Comparison of ENCODE assay signal across 8 cellular contexts in genomic region chr16:14486520-14487303, GRCh38.
DNase-seq lines count a peak whose midpoint lies in the region; ATAC-seq and TF ChIP-seq lines count a peak whose summit lies in the region.

No MANE protein-coding gene starts in this region.

- peak overlapping the region; percentile 14 to 22 for H3K27ac ChIP-seq in ascending aorta
- H3K27ac ChIP-seq in heart right ventricle = peak overlapping the region; percentile 69 to 89 (median 79)

- no peak overlapping the region for H3K27ac Mint-ChIP-seq in T-helper 17 cell
- no peak overlapping the region for H3K27ac Mint-ChIP-seq in activated T-helper 17 cell treated with anti-CD3 and anti-CD28 coated beads, Interleukin-2, amount 50 U/mL, for 72 hours

- H3K9me3 ChIP-seq in ascending aorta = no peaks in the 10 kb centered on the region
- no peaks in the 10 kb centered on the region for H3K9me3 ChIP-seq in heart right ventricle
- H3K9me3 ChIP-seq in T-helper 17 cell (ENCODE audit: control insufficient read depth, low read length, poor library complexity, severe bottlenecking) = no peaks in the 10 kb centered on the region

- POLR2A ChIA-PET in BJ (lab: Charles Lee) = interaction anchor here (0.5 kb wide), 1 partner anchor 108 kb away, joined by 3 read pairs; no protein-coding TSS in a partner anchor

- DNase-seq in BJ (ENCODE audit: low read depth) (peak; percentile 85), NCI-H1048 (lab: John Stamatoyannopoulos, UW) (peak; percentile 26), ascending aorta (ENCODE audit: low spot score in 2 of 2) (peak; percentile 46 to 91), heart right ventricle (peak; percentile 53 to 87), pulmonary artery endothelial cell (ENCODE audit: low read depth, low spot score) (peak; percentile 71), T-helper 17 cell (no peak)
- DNase-seq in activated CD4-positive, alpha-beta T cell treated with anti-CD3 and anti-CD28 coated beads for 4 hours = no peak

- TF ChIP-seq CTCF in BJ (IDR thresholded peaks at IDR 0.05; ENCODE audit: insufficient read depth, low read depth, low read length) (no peak), ascending aorta (IDR thresholded peaks at IDR 0.05) (peak in 1 of 3 experiments; percentile 17), heart right ventricle (IDR thresholded peaks at IDR 0.05) (no peak)

- intact Hi-C loops in ascending aorta (cut with DNase I) = loop anchor here (1.0 to 5.0 kb wide), 4 partner anchors 16 to 179 kb away; no protein-coding TSS in a partner anchor
- intact Hi-C loops in heart right ventricle (cut with DNase I) = loop anchor here in 4 of 10 donors (2.0 to 5.0 kb wide), 4 partner anchors 40 to 186 kb away; no protein-coding TSS in a partner anchor

- peaks cover 3 to 16% of the 10 kb centered on the region in 2 donors for H3K4me1 ChIP-seq in ascending aorta
- peaks cover 0 to 57% (median 32%) of the 10 kb centered on the region in 9 donors for H3K4me1 ChIP-seq in heart right ventricle

- H3K36me3 Mint-ChIP-seq in T-helper 17 cell (ENCODE audit: low read depth) = peaks cover 5% of the 10 kb centered on the region
- peaks cover 29% of the 10 kb centered on the region for H3K36me3 Mint-ChIP-seq in activated T-helper 17 cell treated with anti-CD3 and anti-CD28 coated beads, Interleukin-2, amount 50 U/mL, for 72 hours (ENCODE audit: low read depth)

- peaks cover 4% of the 10 kb centered on the region for H3K36me3 ChIP-seq in BJ (ENCODE audit: control insufficient read depth, insufficient read depth, low read length)
- peaks cover 0 to 6% of the 10 kb centered on the region in 2 donors for H3K36me3 ChIP-seq in ascending aorta
- H3K36me3 ChIP-seq in heart right ventricle = peaks cover 0 to 17% (median 3%) of the 10 kb centered on the region in 9 donors

- H3K27me3 ChIP-seq in BJ (ENCODE audit: control insufficient read depth, insufficient read depth, low read length) (no peaks in the 10 kb centered on the region), ascending aorta (no peaks in the 10 kb centered on the region), heart right ventricle (no peaks in the 10 kb centered on the region)

- peaks cover 14% of the 10 kb centered on the region for H3K4me1 Mint-ChIP-seq in T-helper 17 cell
- H3K4me1 Mint-ChIP-seq in activated T-helper 17 cell treated with anti-CD3 and anti-CD28 coated beads, Interleukin-2, amount 50 U/mL, for 72 hours = peaks cover 8% of the 10 kb centered on the region

- no peak overlapping the region for H3K4me3 Mint-ChIP-seq in T-helper 17 cell
- H3K4me3 Mint-ChIP-seq in activated T-helper 17 cell treated with anti-CD3 and anti-CD28 coated beads, Interleukin-2, amount 50 U/mL, for 72 hours = no peak overlapping the region

- CTCF ChIA-PET in BJ (lab: Yijun Ruan, JAX) = interaction anchor here (0.7 to 1.5 kb wide), 5 partner anchors 16 to 154 kb away, joined by 3 read pairs; no protein-coding TSS in a partner anchor

- 6 to 14% methylated on average over 20 of the region's 20 CpGs for WGBS in heart right ventricle, 2 donors

- H3K4me3 ChIP-seq in BJ (ENCODE audit: low read depth, low read length) (peak overlapping the region; percentile 23), ascending aorta (peak overlapping the region; percentile 31 to 33), heart right ventricle (peak overlapping the region in 9 of 10 donors; percentile 29 to 52 (median 48))

- H3K27me3 Mint-ChIP-seq in T-helper 17 cell = no peaks in the 10 kb centered on the region
- H3K27me3 Mint-ChIP-seq in activated T-helper 17 cell treated with anti-CD3 and anti-CD28 coated beads, Interleukin-2, amount 50 U/mL, for 72 hours = no peaks in the 10 kb centered on the region

- H3K9me3 Mint-ChIP-seq in activated T-helper 17 cell treated with anti-CD3 and anti-CD28 coated beads, Interleukin-2, amount 50 U/mL, for 72 hours = no peaks in the 10 kb centered on the region

- ATAC-seq in heart right ventricle (peak; percentile 85 to 89 (median 86)), T-helper 17 cell (no peak)
- ATAC-seq in activated T-helper 17 cell treated with anti-CD3 and anti-CD28 coated beads, Interleukin-2, amount 50 U/mL, for 72 hours (replicated peaks) = no peak

Comparison
In these comparisons a context has a peak if more than half of its experiments do, and no peak if none do; other contexts are left out.
1. DNase-seq: peak in BJ (single experiment), NCI-H1048 (single experiment), ascending aorta (2 of 2), heart right ventricle (2 of 2) and pulmonary artery endothelial cell (single experiment); none in T-helper 17 cell (0 of 3) and activated CD4-positive, alpha-beta T cell treated with anti-CD3 and anti-CD28 coated beads for 4 hours (0 of 2).
2. ATAC-seq: peak in heart right ventricle (8 of 8); none in T-helper 17 cell (single experiment) and activated T-helper 17 cell treated with anti-CD3 and anti-CD28 coated beads, Interleukin-2, amount 50 U/mL, for 72 hours (single experiment).
3. Peak in every context shown above with its lines, with median percentiles within 50 percentile points of each other: H3K4me3 ChIP-seq.